ENCODE assay signal across 8 cellular contexts in genomic region chr1:121458291-121459048, GRCh38.
DNase-seq lines count a peak whose midpoint lies in the region; ATAC-seq and TF ChIP-seq lines count a peak whose summit lies in the region.

No MANE protein-coding gene starts in this region.

- peaks cover 10% of the 10 kb centered on the region for H3K4me1 Mint-ChIP-seq in activated naive CD8-positive, alpha-beta T cell treated with anti-CD3 and anti-CD28 coated beads, Interleukin-2, amount 10 ng/mL, durations not matched to agents 7 days and 5 days

- no peak for TF ChIP-seq POLR2A in adrenal gland (IDR thresholded peaks at IDR 0.05)

- H3K36me3 Mint-ChIP-seq in activated naive CD8-positive, alpha-beta T cell treated with anti-CD3 and anti-CD28 coated beads, Interleukin-2, amount 10 ng/mL, durations not matched to agents 7 days and 5 days = peaks cover 7% of the 10 kb centered on the region

- H3K27me3 Mint-ChIP-seq in activated naive CD8-positive, alpha-beta T cell treated with anti-CD3 and anti-CD28 coated beads, Interleukin-2, amount 10 ng/mL, durations not matched to agents 7 days and 5 days = no peaks in the 10 kb centered on the region

- peak overlapping the region; percentile 70 for H3K4me3 Mint-ChIP-seq in activated naive CD8-positive, alpha-beta T cell treated with anti-CD3 and anti-CD28 coated beads, Interleukin-2, amount 10 ng/mL, durations not matched to agents 7 days and 5 days

- H3K9me3 ChIP-seq in DOHH2 (ENCODE audit: control insufficient read depth, insufficient read depth, low read length) (no peaks in the 10 kb centered on the region), hepatocyte (ENCODE audit: low read depth) (no peaks in the 10 kb centered on the region), adrenal gland (replicated peaks in 1 of 3) (no peaks in the 10 kb centered on the region)

- H3K27me3 ChIP-seq in DOHH2 (ENCODE audit: control insufficient read depth, low read length) = no peaks in the 10 kb centered on the region
- no peaks in the 10 kb centered on the region for H3K27me3 ChIP-seq in hepatocyte
- no peaks in the 10 kb centered on the region for H3K27me3 ChIP-seq in adrenal gland

- peaks cover 61% of the 10 kb centered on the region for H3K4me1 ChIP-seq in DOHH2 (ENCODE audit: control insufficient read depth, low read length)
- no peaks in the 10 kb centered on the region for H3K4me1 ChIP-seq in hepatocyte (ENCODE audit: insufficient read depth)
- H3K4me1 ChIP-seq in adrenal gland (replicated peaks in 1 of 2) = no peaks in the 10 kb centered on the region

- no peaks in the 10 kb centered on the region for H4K20me1 ChIP-seq in DOHH2 (ENCODE audit: control insufficient read depth, insufficient read depth, low read depth, low read length)
- H4K20me1 ChIP-seq in hepatocyte (ENCODE audit: insufficient read depth, poor library complexity, severe bottlenecking) = no peaks in the 10 kb centered on the region

- ATAC-seq in HG03460 (IDR thresholded peaks at IDR 0.05; ENCODE audit: unreplicated experiment) = peak; percentile 99
- peak; percentile 94 for ATAC-seq in activated naive CD8-positive, alpha-beta T cell treated with anti-CD3 and anti-CD28 coated beads, Interleukin-2, amount 10 ng/mL, durations not matched to agents 7 days and 5 days (ENCODE audit: low read depth)

- DNase-seq in GM20000 (ENCODE audit: low spot score) (peak; percentile 13), hepatocyte (ENCODE audit: low spot score) (no peak), NCI-H2171 (lab: John Stamatoyannopoulos, UW) (no peak), islet precursor cell (no peak), adrenal gland (no peak)
- DNase-seq in activated naive CD8-positive, alpha-beta T cell treated with anti-CD3 and anti-CD28 coated beads, Interleukin-2, amount 10 ng/mL, durations not matched to agents 7 days and 5 days = no peak

- H3K36me3 ChIP-seq in DOHH2 (ENCODE audit: control insufficient read depth, low read length) = peaks cover 12% of the 10 kb centered on the region
- H3K36me3 ChIP-seq in hepatocyte (replicated peaks; ENCODE audit: insufficient read depth, low read depth) = no peaks in the 10 kb centered on the region
- H3K36me3 ChIP-seq in adrenal gland (replicated peaks in 1 of 2) = no peaks in the 10 kb centered on the region

- TF ChIP-seq CTCF in DOHH2 (IDR thresholded peaks at IDR 0.05; ENCODE audit: low read depth, low read length, poor library complexity, severe bottlenecking) = no peak
- no peak for TF ChIP-seq CTCF in GM20000 (IDR thresholded peaks at IDR 0.05; ENCODE audit: extremely low read depth, missing control alignments)
- TF ChIP-seq CTCF in hepatocyte (IDR thresholded peaks at IDR 0.05; ENCODE audit: poor library complexity) = no peak
- TF ChIP-seq CTCF in adrenal gland (IDR thresholded peaks at IDR 0.05) = no peak

- POLR2A ChIA-PET in activated naive CD8-positive, alpha-beta T cell treated with anti-CD3 and anti-CD28 coated beads, Interleukin-2, amount 10 ng/mL, durations not matched to agents 7 days and 5 days (lab: Charles Lee) = interaction anchor here (0.9 to 1.1 kb wide), 2 partner anchors 58 to 61 kb away, joined by 3 to 9 read pairs; no protein-coding TSS in a partner anchor

- no peak overlapping the region for H2AFZ ChIP-seq in hepatocyte

- peak overlapping the region; percentile 72 for H3K27ac Mint-ChIP-seq in activated naive CD8-positive, alpha-beta T cell treated with anti-CD3 and anti-CD28 coated beads, Interleukin-2, amount 10 ng/mL, durations not matched to agents 7 days and 5 days

- peak overlapping the region; percentile 97 for H3K27ac ChIP-seq in DOHH2 (ENCODE audit: low read depth, low read length)
- H3K27ac ChIP-seq in hepatocyte = no peak overlapping the region
- H3K27ac ChIP-seq in adrenal gland = no peak overlapping the region

- peak overlapping the region; percentile 75 for H3K4me2 ChIP-seq in DOHH2 (ENCODE audit: low read length)
- H3K4me2 ChIP-seq in hepatocyte = no peak overlapping the region

- H3K9me3 Mint-ChIP-seq in activated naive CD8-positive, alpha-beta T cell treated with anti-CD3 and anti-CD28 coated beads, Interleukin-2, amount 10 ng/mL, durations not matched to agents 7 days and 5 days = peaks cover 2% of the 10 kb centered on the region

- H3K79me2 ChIP-seq in DOHH2 (ENCODE audit: control insufficient read depth, low read length) = no peaks in the 10 kb centered on the region
- H3K79me2 ChIP-seq in hepatocyte = no peaks in the 10 kb centered on the region

- H3K4me3 ChIP-seq in DOHH2 (ENCODE audit: low read length) (peak overlapping the region; percentile 61), hepatocyte (no peak overlapping the region), adrenal gland (peak overlapping the region in 1 of 4 donors; percentile 39)

- H3K9me2 ChIP-seq in DOHH2 (replicated peaks; ENCODE audit: control insufficient read depth, low read length) = no peaks in the 10 kb centered on the region
- H3K9me2 ChIP-seq in hepatocyte (replicated peaks; ENCODE audit: insufficient read depth) = no peaks in the 10 kb centered on the region

- H3F3A ChIP-seq in DOHH2 (ENCODE audit: control insufficient read depth, insufficient read depth) = peaks cover 14% of the 10 kb centered on the region

- WGBS in hepatocyte (ENCODE audit: low lambda C conversion rate, missing lambda C conversion rate) = 65% methylated on average over 2 of the region's 2 CpGs
- 40 to 49% (median 46%) methylated on average over 2 of the region's 2 CpGs for WGBS in adrenal gland, 4 donors

- intact Hi-C loops in adrenal gland (cut with DNase I) = no loop called here
